ENCODE assay signal across 1 cellular context in the genomic region with DNA sequence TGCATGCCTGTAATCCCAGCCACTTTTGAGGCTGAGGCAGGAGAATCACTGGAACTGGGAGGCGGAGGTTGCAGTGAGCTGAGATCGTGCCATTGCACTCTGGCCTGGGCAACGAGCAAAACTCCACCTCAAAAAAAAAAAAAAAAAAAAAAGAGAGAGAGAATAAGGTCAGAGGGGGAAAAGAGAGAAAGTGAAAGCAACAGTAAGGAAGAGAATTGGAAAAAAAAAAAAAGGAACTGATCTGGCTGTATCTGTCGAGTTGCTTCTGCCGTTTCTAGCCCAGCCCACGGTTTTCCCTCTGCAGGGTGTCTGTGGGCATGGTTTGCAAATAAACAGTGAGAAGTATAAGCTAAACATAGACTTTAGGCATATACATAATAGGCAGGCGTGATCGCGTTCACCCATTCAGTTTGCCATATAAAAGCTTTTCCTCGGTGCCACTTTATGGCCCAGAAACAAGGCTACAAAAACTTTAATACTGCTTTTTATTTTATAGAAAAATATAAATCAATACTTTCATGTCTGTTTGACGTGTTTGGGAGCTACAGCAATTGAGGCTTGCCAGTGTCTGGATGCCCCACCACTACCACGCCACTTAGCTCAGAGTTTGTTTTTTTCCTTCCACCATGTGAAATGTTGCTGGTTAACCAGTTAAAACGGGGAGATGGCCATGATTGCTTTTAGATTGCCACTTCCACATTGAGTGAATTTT.
TF ChIP-seq lines count a peak whose summit lies in the region.

No MANE protein-coding gene starts in this region.

TF ChIP-seq in GM23338, 12 proteins besides CTCF, POLR2A, EP300 and RAD21:
- TF ChIP-seq POLR2AphosphoS5 (IDR thresholded peaks at IDR 0.05; ENCODE audit: low read depth) (no peak), NANOG (IDR thresholded peaks at IDR 0.05; ENCODE audit: borderline replicate concordance) (no peak), JUNB (IDR thresholded peaks at IDR 0.05; ENCODE audit: unreplicated experiment) (no peak), STAT1 (IDR thresholded peaks at IDR 0.05; ENCODE audit: unreplicated experiment) (no peak), EZH2phosphoT487 (IDR thresholded peaks at IDR 0.05; ENCODE audit: unreplicated experiment) (no peak), ZNF331 (CRISPR knock-in tag; IDR thresholded peaks at IDR 0.05; ENCODE audit: low read depth) (no peak), ZNF114 (CRISPR knock-in tag; IDR thresholded peaks at IDR 0.05) (no peak), CREB1 (CRISPR knock-in tag; IDR thresholded peaks at IDR 0.05; ENCODE audit: low read depth) (no peak)
- TF ChIP-seq, protein P1, sequence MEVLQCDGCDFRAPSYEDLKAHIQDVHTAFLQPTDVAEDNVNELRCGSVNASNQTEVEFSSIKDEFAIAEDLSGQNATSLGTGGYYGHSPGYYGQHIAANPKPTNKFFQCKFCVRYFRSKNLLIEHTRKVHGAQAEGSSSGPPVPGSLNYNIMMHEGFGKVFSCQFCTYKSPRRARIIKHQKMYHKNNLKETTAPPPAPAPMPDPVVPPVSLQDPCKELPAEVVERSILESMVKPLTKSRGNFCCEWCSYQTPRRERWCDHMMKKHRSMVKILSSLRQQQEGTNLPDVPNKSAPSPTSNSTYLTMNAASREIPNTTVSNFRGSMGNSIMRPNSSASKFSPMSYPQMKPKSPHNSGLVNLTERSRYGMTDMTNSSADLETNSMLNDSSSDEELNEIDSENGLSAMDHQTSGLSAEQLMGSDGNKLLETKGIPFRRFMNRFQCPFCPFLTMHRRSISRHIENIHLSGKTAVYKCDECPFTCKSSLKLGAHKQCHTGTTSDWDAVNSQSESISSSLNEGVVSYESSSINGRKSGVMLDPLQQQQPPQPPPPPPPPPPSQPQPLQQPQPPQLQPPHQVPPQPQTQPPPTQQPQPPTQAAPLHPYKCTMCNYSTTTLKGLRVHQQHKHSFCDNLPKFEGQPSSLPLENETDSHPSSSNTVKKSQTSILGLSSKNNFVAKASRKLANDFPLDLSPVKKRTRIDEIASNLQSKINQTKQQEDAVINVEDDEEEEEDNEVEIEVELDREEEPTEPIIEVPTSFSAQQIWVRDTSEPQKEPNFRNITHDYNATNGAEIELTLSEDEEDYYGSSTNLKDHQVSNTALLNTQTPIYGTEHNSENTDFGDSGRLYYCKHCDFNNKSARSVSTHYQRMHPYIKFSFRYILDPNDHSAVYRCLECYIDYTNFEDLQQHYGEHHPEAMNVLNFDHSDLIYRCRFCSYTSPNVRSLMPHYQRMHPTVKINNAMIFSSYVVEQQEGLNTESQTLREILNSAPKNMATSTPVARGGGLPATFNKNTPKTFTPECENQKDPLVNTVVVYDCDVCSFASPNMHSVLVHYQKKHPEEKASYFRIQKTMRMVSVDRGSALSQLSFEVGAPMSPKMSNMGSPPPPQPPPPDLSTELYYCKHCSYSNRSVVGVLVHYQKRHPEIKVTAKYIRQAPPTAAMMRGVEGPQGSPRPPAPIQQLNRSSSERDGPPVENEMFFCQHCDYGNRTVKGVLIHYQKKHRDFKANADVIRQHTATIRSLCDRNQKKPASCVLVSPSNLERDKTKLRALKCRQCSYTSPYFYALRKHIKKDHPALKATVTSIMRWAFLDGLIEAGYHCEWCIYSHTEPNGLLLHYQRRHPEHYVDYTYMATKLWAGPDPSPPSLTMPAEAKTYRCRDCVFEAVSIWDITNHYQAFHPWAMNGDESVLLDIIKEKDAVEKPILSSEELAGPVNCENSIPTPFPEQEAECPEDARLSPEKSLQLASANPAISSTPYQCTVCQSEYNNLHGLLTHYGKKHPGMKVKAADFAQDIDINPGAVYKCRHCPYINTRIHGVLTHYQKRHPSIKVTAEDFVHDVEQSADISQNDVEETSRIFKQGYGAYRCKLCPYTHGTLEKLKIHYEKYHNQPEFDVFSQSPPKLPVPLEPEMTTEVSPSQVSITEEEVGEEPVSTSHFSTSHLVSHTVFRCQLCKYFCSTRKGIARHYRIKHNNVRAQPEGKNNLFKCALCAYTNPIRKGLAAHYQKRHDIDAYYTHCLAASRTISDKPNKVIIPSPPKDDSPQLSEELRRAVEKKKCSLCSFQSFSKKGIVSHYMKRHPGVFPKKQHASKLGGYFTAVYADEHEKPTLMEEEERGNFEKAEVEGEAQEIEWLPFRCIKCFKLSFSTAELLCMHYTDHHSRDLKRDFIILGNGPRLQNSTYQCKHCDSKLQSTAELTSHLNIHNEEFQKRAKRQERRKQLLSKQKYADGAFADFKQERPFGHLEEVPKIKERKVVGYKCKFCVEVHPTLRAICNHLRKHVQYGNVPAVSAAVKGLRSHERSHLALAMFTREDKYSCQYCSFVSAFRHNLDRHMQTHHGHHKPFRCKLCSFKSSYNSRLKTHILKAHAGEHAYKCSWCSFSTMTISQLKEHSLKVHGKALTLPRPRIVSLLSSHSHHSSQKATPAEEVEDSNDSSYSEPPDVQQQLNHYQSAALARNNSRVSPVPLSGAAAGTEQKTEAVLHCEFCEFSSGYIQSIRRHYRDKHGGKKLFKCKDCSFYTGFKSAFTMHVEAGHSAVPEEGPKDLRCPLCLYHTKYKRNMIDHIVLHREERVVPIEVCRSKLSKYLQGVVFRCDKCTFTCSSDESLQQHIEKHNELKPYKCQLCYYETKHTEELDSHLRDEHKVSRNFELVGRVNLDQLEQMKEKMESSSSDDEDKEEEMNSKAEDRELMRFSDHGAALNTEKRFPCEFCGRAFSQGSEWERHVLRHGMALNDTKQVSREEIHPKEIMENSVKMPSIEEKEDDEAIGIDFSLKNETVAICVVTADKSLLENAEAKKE (CRISPR knock-in tag; IDR thresholded peaks at IDR 0.05) = no peak
